23 cellular contexts compared by ENCODE assay signal in the genomic region with DNA sequence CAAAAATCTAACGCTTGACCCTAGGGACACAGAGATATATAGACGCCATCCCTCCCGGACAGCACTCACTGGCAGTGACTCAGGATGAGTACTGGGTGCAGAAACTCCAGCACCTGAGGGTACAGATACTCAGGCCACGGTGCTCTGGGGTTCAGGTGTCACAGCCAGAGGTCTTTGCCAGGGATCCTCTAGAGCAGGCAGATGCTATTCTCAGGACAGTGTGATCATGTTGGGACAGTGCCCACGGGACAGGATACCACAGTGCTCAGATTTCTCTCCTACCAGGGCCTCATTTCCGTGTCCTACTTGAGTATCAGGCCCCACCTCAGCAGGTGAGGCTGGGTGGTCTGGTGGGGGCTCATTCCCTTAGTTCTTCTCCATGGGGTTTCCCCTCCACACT. TPM values are rescaled to one million over a fixed set of nuclear protein-coding genes. Genes with fewer than 3 reads are reported as not detected.
DNase-seq lines count a peak whose midpoint lies in the region; ATAC-seq and TF ChIP-seq lines count a peak whose summit lies in the region.
"Had no signal": no experiment of that assay in that cellular context is flagged by ENCODE, and none has a peak within 500 bp of the region (broad histone marks: within the 10 kb centered on the region; RNA-seq: fewer than 3 reads in every experiment).

No MANE protein-coding gene starts in this region.

- H3K27ac ChIP-seq in adrenal gland (peak overlapping the region in 3 of 5 donors; percentile 75 to 80 (median 79)), right lobe of liver (peak overlapping the region; percentile 61 to 92 (median 87)), skeletal muscle tissue (ENCODE audit: low read depth, low read length) (peak overlapping the region; percentile 81)
- H3K27ac ChIP-seq: PC-9, SJSA1 had no signal

- H3K27me3 ChIP-seq in adrenal gland (no peaks in the 10 kb centered on the region), right lobe of liver (no peaks in the 10 kb centered on the region), skeletal muscle tissue (ENCODE audit: control insufficient read depth in 3 of 3, insufficient read depth in 3 of 3, low read length in 3 of 3) (no peaks in the 10 kb centered on the region)
- H3K27me3 ChIP-seq: MG63, SJSA1 had no signal

- H3K4me3 ChIP-seq in adrenal gland, result no peak overlapping the region
- H3K4me3 ChIP-seq in right lobe of liver, result no peak overlapping the region
- peak overlapping the region in 1 of 3 donors; percentile 35 for H3K4me3 ChIP-seq in skeletal muscle tissue (ENCODE audit: low read length in 3 of 3)
- H3K4me3 ChIP-seq: MG63, PC-9, SJSA1 had no signal

- TF ChIP-seq POLR2A in adrenal gland (IDR thresholded peaks at IDR 0.05), result no peak
- no peak for TF ChIP-seq POLR2A in right lobe of liver (IDR thresholded peaks at IDR 0.05)

- peak overlapping the region; percentile 79 for H3K27ac Mint-ChIP-seq in Calu3 (ENCODE audit: unreplicated experiment)
- H3K27ac Mint-ChIP-seq: B cell; CD14-positive monocyte; CD8-positive, alpha-beta memory T cell had no signal

- WGBS in adrenal gland, 4 donors, result 86 to 95% (median 93%) methylated on average over 4 to 6 of the region's 6 CpGs
- no CpG with 5 or more reads among the region's 6 CpGs for WGBS in right lobe of liver (ENCODE audit: insufficient coverage, low coverage, low lambda C conversion rate, missing lambda C conversion rate)

- H3K9me3 ChIP-seq in adrenal gland (replicated peaks in 1 of 3) (no peaks in the 10 kb centered on the region), right lobe of liver (no peaks in the 10 kb centered on the region), skeletal muscle tissue (ENCODE audit: control insufficient read depth in 3 of 3, low read length in 3 of 3) (no peaks in the 10 kb centered on the region)
- H3K9me3 ChIP-seq: MG63, SJSA1 had no signal

- CTCF ChIA-PET in Calu3 (lab: Charles Lee), result no interaction called here

- H3K4me1 ChIP-seq in adrenal gland (replicated peaks in 1 of 2) (peaks cover 21 to 23% of the 10 kb centered on the region in 2 donors), right lobe of liver (peaks cover 0 to 72% (median 23%) of the 10 kb centered on the region in 4 donors), skeletal muscle tissue (ENCODE audit: control insufficient read depth in 3 of 3, insufficient read depth in 3 of 3, low read length in 3 of 3) (peaks cover 44 to 72% (median 67%) of the 10 kb centered on the region in 3 donors)
- H3K4me1 ChIP-seq: SJSA1 had no signal

- intact Hi-C loops in Calu3 (cut with micrococcal nuclease; ENCODE audit: unreplicated experiment), result loop anchor here (5.0 kb wide), 1 partner anchor 69 kb away; the partner anchor contains the start of gene RAMAC
- intact Hi-C loops in adrenal gland (cut with DNase I), result no loop called here
- intact Hi-C loops in right lobe of liver (cut with DNase I), result no loop called here

- BruUV-seq in Calu3 (replicated peaks; lab: Mats Ljungman, UMichigan), result no TSS peak

- H3K36me3 ChIP-seq in adrenal gland (replicated peaks in 1 of 2), result no peaks in the 10 kb centered on the region
- no peaks in the 10 kb centered on the region for H3K36me3 ChIP-seq in right lobe of liver
- no peaks in the 10 kb centered on the region for H3K36me3 ChIP-seq in skeletal muscle tissue (ENCODE audit: control insufficient read depth in 3 of 3, insufficient read depth in 3 of 3, low read length in 3 of 3)
- H3K36me3 ChIP-seq: MG63, SJSA1 had no signal

- H3K4me3 Mint-ChIP-seq in Calu3 (ENCODE audit: low read depth, unreplicated experiment), result no peak overlapping the region
- H3K4me3 Mint-ChIP-seq: B cell; CD14-positive monocyte; CD8-positive, alpha-beta memory T cell had no signal

- DNase-seq in Calu3 (no peak), adrenal gland (no peak), right lobe of liver (no peak), SW 1271 (lab: John Stamatoyannopoulos, UW) (no peak)
- DNase-seq: CD8-positive, alpha-beta memory T cell; DMS79 treated with DMSO at 0.1 percent for 48 hours; GF-D8; H7; IMR-90; KG1; MG63; NCI-H2029; NCI-H446; NCI-H526; PC-9; Right ventricle myocardium superior had no signal

- no peak for TF ChIP-seq CTCF in Calu3 (IDR thresholded peaks at IDR 0.05; ENCODE audit: unreplicated experiment)
- no peak for TF ChIP-seq CTCF in adrenal gland (IDR thresholded peaks at IDR 0.05)
- TF ChIP-seq CTCF in right lobe of liver (IDR thresholded peaks at IDR 0.05), result no peak

- H3K4me1 Mint-ChIP-seq in Calu3 (ENCODE audit: low read depth, unreplicated experiment), result peaks cover 50% of the 10 kb centered on the region
- H3K4me1 Mint-ChIP-seq: B cell; CD14-positive monocyte; CD8-positive, alpha-beta memory T cell had no signal

- peaks cover 3% of the 10 kb centered on the region for H3K9me3 Mint-ChIP-seq in Calu3 (ENCODE audit: low read depth, unreplicated experiment)
- H3K9me3 Mint-ChIP-seq: CD14-positive monocyte; CD8-positive, alpha-beta memory T cell had no signal

- H3K27me3 Mint-ChIP-seq in Calu3 (ENCODE audit: unreplicated experiment), result no peaks in the 10 kb centered on the region

- peak overlapping the region in 2 of 3 donors; percentile 41 to 66 for H3K9ac ChIP-seq in skeletal muscle tissue (ENCODE audit: low read depth in 1 of 3, low read length in 3 of 3)

- peaks cover 5% of the 10 kb centered on the region for H3K36me3 Mint-ChIP-seq in Calu3 (ENCODE audit: insufficient read depth, unreplicated experiment)
- H3K36me3 Mint-ChIP-seq: CD14-positive monocyte had no signal

- ATAC-seq in right lobe of liver, result no peak
- ATAC-seq in HG03354 (IDR thresholded peaks at IDR 0.05; ENCODE audit: poor library complexity, severe bottlenecking, unreplicated experiment), result no peak
- no peak for ATAC-seq in HG03469 (IDR thresholded peaks at IDR 0.05; ENCODE audit: unreplicated experiment)
- ATAC-seq in GM21737 (IDR thresholded peaks at IDR 0.05; ENCODE audit: unreplicated experiment), result no peak

RNA-seq across cellular contexts. Expression of gene HOMER2, which starts 34.4 kb away (rescaled TPM):
- total RNA-seq in Calu3 (2022), result 32.2 and 49.4 TPM in 2 replicates
- 10 to 100 TPM in 7 of 8 donors, 1 to 10 TPM in 1; 9.0 to 30.0 (median 24.9) TPM for total RNA-seq in adrenal gland
- polyA plus RNA-seq in adrenal gland, result 10 to 100 TPM in 2 of 3 donors, 1 to 10 TPM in 1; 6.5 to 12.6 (median 11.2) TPM
- total RNA-seq in right lobe of liver, result 10 to 100 TPM; 16.8 to 66.2 (median 60.7) TPM
- total RNA-seq in skeletal muscle tissue, result 11.0 TPM
